20 cellular contexts compared by ENCODE assay signal in the genomic region with DNA sequence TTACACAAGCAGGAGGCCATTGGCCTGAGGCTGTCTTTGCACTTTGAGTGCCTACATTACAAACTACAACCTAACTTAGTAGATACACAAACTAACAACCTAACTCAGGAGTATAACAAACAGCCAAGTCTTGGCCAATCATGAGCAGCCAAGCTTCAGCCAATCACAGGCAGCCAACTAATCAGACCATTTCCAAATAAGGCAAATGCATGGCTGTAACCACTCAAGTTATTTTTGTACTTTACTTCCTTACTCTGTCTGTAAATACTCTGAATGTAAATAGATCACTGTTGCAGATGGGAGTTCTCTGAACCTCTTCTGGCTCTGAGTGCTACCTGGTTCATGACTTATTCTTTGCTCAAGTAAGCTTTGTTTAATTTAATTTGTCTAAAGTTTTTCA.
DNase-seq lines count a peak whose midpoint lies in the region; ATAC-seq and TF ChIP-seq lines count a peak whose summit lies in the region.
"Had no signal": no experiment of that assay in that cellular context is flagged by ENCODE, and none has a peak within 500 bp of the region (broad histone marks: within the 10 kb centered on the region; RNA-seq: fewer than 3 reads in every experiment).

No MANE protein-coding gene starts in this region.

- POLR2A ChIA-PET in HCT116 (lab: Charles Lee) = no interaction called here
- POLR2A ChIA-PET in OCI-LY7 (lab: Charles Lee) = no interaction called here
- POLR2A ChIA-PET in A673 (lab: Charles Lee; ENCODE audit: low non-redundant PET) = no interaction called here

- H3K79me2 ChIP-seq in HCT116 (ENCODE audit: insufficient read depth, low read length) (no peaks in the 10 kb centered on the region), MM.1S (ENCODE audit: low read length) (no peaks in the 10 kb centered on the region), OCI-LY7 (ENCODE audit: insufficient read depth, low read depth, low read length) (no peaks in the 10 kb centered on the region), neural progenitor cell (ENCODE audit: low read depth) (no peaks in the 10 kb centered on the region)

- H3K9me3 ChIP-seq in HCT116 (ENCODE audit: control insufficient read depth in 1 of 2, insufficient read depth in 1 of 2, low read depth in 1 of 2, low read length in 2 of 2) = no peaks in the 10 kb centered on the region
- no peaks in the 10 kb centered on the region for H3K9me3 ChIP-seq in MM.1S (replicated peaks; ENCODE audit: insufficient read depth, low read length)
- H3K9me3 ChIP-seq in OCI-LY7 (ENCODE audit: low read length) = peaks cover 8% of the 10 kb centered on the region; the same call in 1 of the 2 replicates
- no peaks in the 10 kb centered on the region for H3K9me3 ChIP-seq in neural progenitor cell (ENCODE audit: low read depth)
- H3K9me3 ChIP-seq in left lung = peaks cover 0 to 5% of the 10 kb centered on the region in 2 donors
- H3K9me3 ChIP-seq in A673 (ENCODE audit: low read depth, low read length, poor library complexity, severe bottlenecking) = peaks cover 7% of the 10 kb centered on the region
- H3K9me3 ChIP-seq: SJSA1 had no signal

- H3K9me3 Mint-ChIP-seq in neural progenitor cell = peaks cover 7% of the 10 kb centered on the region

- no peaks in the 10 kb centered on the region for H3K27me3 Mint-ChIP-seq in neural progenitor cell (ENCODE audit: insufficient read depth, low read depth)

- BruUV-seq in HCT116 (replicated peaks; lab: Mats Ljungman, UMichigan) (no TSS peak), OCI-LY7 (replicated peaks; lab: Mats Ljungman, UMichigan) (no TSS peak), A673 (replicated peaks; lab: Mats Ljungman, UMichigan) (no TSS peak)

- TF ChIP-seq POLR2A in HCT116 (IDR thresholded peaks at IDR 0.05; ENCODE audit: borderline replicate concordance, extremely low read depth, insufficient read depth, insufficient read length) = no peak

- H3K4me3 ChIP-seq in HCT116 (replicated peaks in 1 of 2; ENCODE audit: low read depth in 1 of 2, low read length in 2 of 2) (no peak overlapping the region), MM.1S (ENCODE audit: low read length) (no peak overlapping the region), OCI-LY7 (ENCODE audit: low read depth, low read length, poor library complexity, severe bottlenecking) (no peak overlapping the region), neural progenitor cell (no peak overlapping the region), left lung (no peak overlapping the region), A673 (ENCODE audit: low read depth, low read length, poor library complexity, severe bottlenecking) (no peak overlapping the region)
- H3K4me3 ChIP-seq: SJSA1 had no signal

- H3K4me2 ChIP-seq in HCT116 (ENCODE audit: low read length) = no peak overlapping the region
- no peak overlapping the region for H3K4me2 ChIP-seq in MM.1S (ENCODE audit: low read depth, low read length)
- H3K4me2 ChIP-seq in OCI-LY7 (ENCODE audit: low read length) = no peak overlapping the region
- no peak overlapping the region for H3K4me2 ChIP-seq in neural progenitor cell
- H3K4me2 ChIP-seq: BLaER1 treated with 17β-estradiol and CSF1 and Interleukin-3, amounts not matched to agents 10 nM and 100 nM had no signal

- H3K27me3 ChIP-seq in HCT116 (ENCODE audit: insufficient read depth, low read length) (no peaks in the 10 kb centered on the region), MM.1S (replicated peaks; ENCODE audit: insufficient read depth, low read length) (no peaks in the 10 kb centered on the region), neural progenitor cell (no peaks in the 10 kb centered on the region), left lung (no peaks in the 10 kb centered on the region), A673 (replicated peaks; ENCODE audit: insufficient read depth, low read depth, low read length, poor library complexity) (no peaks in the 10 kb centered on the region)
- H3K27me3 ChIP-seq: BLaER1 treated with 17β-estradiol and CSF1 and Interleukin-3, amounts not matched to agents 10 nM and 100 nM; SJSA1 had no signal

- H3K9me2 ChIP-seq in HCT116 (ENCODE audit: insufficient read depth) = no peaks in the 10 kb centered on the region
- no peaks in the 10 kb centered on the region for H3K9me2 ChIP-seq in MM.1S (replicated peaks; ENCODE audit: insufficient read depth, low read length)
- H3K9me2 ChIP-seq in OCI-LY7 (ENCODE audit: insufficient read depth, low read length) = no peaks in the 10 kb centered on the region; the same call in 1 of the 2 replicates

- H3K36me3 Mint-ChIP-seq in neural progenitor cell = no peaks in the 10 kb centered on the region
- H3K36me3 Mint-ChIP-seq: CD4-positive, alpha-beta memory T cell had no signal

- intact Hi-C loops in HCT116 (cut with micrococcal nuclease) (no loop called here), OCI-LY7 (cut with micrococcal nuclease; ENCODE audit: unreplicated experiment) (no loop called here), left lung (cut with DNase I) (no loop called here), A673 (cut with micrococcal nuclease; ENCODE audit: unreplicated experiment) (no loop called here)

- no peak for TF ChIP-seq RAD21 in HCT116 (IDR thresholded peaks at IDR 0.05; ENCODE audit: low read depth)

- H3K27ac ChIP-seq in HCT116 (ENCODE audit: low read depth, low read length) (no peak overlapping the region), MM.1S (ENCODE audit: low read length) (no peak overlapping the region), OCI-LY7 (ENCODE audit: low read depth, low read length, poor library complexity, severe bottlenecking) (no peak overlapping the region), neural progenitor cell (no peak overlapping the region), left lung (no peak overlapping the region), A673 (ENCODE audit: low read depth, low read length, poor library complexity, severe bottlenecking) (no peak overlapping the region)
- H3K27ac ChIP-seq: BLaER1 treated with 17β-estradiol and CSF1 and Interleukin-3, amounts not matched to agents 10 nM and 100 nM; SJSA1 had no signal

- H3F3A ChIP-seq in MM.1S (ENCODE audit: insufficient read depth, low read length) (no peaks in the 10 kb centered on the region), neural progenitor cell (ENCODE audit: low read depth) (no peaks in the 10 kb centered on the region)

- CTCF ChIA-PET in HCT116 (lab: Charles Lee) (no interaction called here), OCI-LY7 (lab: Charles Lee; ENCODE audit: unreplicated experiment) (no interaction called here), A673 (lab: Charles Lee) (no interaction called here)

- ATAC-seq in HCT116 (no peak), left lung (no peak), GM18861 (IDR thresholded peaks at IDR 0.05; ENCODE audit: unreplicated experiment) (no peak)
- ATAC-seq: Right ventricle myocardium inferior had no signal

- RAD21 ChIA-PET in HCT116 (lab: Charles Lee; ENCODE audit: low non-redundant PET in 1 of 2, low total read pairs in 2 of 2, uncharacterized antibody in 2 of 2, unreplicated experiment in 2 of 2) = no interaction called here

- DNase-seq in HCT116 (ENCODE audit: low read depth, low spot score) (no peak), MM.1S (peak; percentile 14), OCI-LY7 (ENCODE audit: low spot score) (peak; percentile 0), neural progenitor cell (ENCODE audit: low spot score) (no peak), left lung (no peak), A673 (ENCODE audit: low spot score) (no peak)
- DNase-seq: Caco-2; CD4-positive, alpha-beta memory T cell; HFFc6; KG1; NCI-H1092 treated with DMSO at 0.1 percent for 48 hours; NCI-H146; NCI-H2029 treated with DMSO at 0.1 percent for 48 hours; NCI-H226; NCI-H510A treated with DMSO at 0.1 percent for 48 hours; NCI-H774 had no signal

- TF ChIP-seq CTCF in HCT116 (IDR thresholded peaks at IDR 0.05 in 2 of 3, conservative IDR thresholded peaks at IDR 0.05 in 1 of 3; ENCODE audit: borderline replicate concordance in 1 of 3, insufficient read depth in 1 of 3, low read depth in 2 of 3, low read length in 2 of 3) = no peak
- no peak for TF ChIP-seq CTCF in MM.1S (IDR thresholded peaks at IDR 0.05; ENCODE audit: low read length)
- no peak for TF ChIP-seq CTCF in OCI-LY7 (conservative IDR thresholded peaks at IDR 0.05; ENCODE audit: low read length)
- TF ChIP-seq CTCF in neural progenitor cell (IDR thresholded peaks at IDR 0.05) = no peak
- TF ChIP-seq CTCF in left lung (IDR thresholded peaks at IDR 0.05) = no peak
- TF ChIP-seq CTCF in A673 (conservative IDR thresholded peaks at IDR 0.05; ENCODE audit: low read depth, low read length) = no peak

- H3K9ac ChIP-seq in HCT116 (ENCODE audit: low read length) = no peak overlapping the region
- no peak overlapping the region for H3K9ac ChIP-seq in MM.1S (ENCODE audit: low read length)
- no peak overlapping the region for H3K9ac ChIP-seq in neural progenitor cell
- H3K9ac ChIP-seq: BLaER1 treated with 17β-estradiol and CSF1 and Interleukin-3, amounts not matched to agents 10 nM and 100 nM had no signal

- no peak overlapping the region for H3K27ac Mint-ChIP-seq in neural progenitor cell
- H3K27ac Mint-ChIP-seq: CD4-positive, alpha-beta memory T cell; HFFc6 had no signal

- no peaks in the 10 kb centered on the region for H3K36me3 ChIP-seq in HCT116 (ENCODE audit: control insufficient read depth in 1 of 2, insufficient read depth in 2 of 2, low read length in 2 of 2)
- no peaks in the 10 kb centered on the region for H3K36me3 ChIP-seq in MM.1S (replicated peaks; ENCODE audit: insufficient read depth, low read length)
- no peaks in the 10 kb centered on the region for H3K36me3 ChIP-seq in OCI-LY7 (ENCODE audit: insufficient read depth, low read length)
- no peaks in the 10 kb centered on the region for H3K36me3 ChIP-seq in neural progenitor cell
- no peaks in the 10 kb centered on the region for H3K36me3 ChIP-seq in left lung
- no peaks in the 10 kb centered on the region for H3K36me3 ChIP-seq in A673 (ENCODE audit: insufficient read depth, low read length, poor library complexity, severe bottlenecking)
- H3K36me3 ChIP-seq: SJSA1 had no signal

- H4K20me1 ChIP-seq in HCT116 (ENCODE audit: insufficient read depth) = no peaks in the 10 kb centered on the region
- H4K20me1 ChIP-seq in MM.1S (ENCODE audit: insufficient read depth, low read length) = no peaks in the 10 kb centered on the region
- no peaks in the 10 kb centered on the region for H4K20me1 ChIP-seq in OCI-LY7 (ENCODE audit: insufficient read depth, low read length)
- no peaks in the 10 kb centered on the region for H4K20me1 ChIP-seq in neural progenitor cell (ENCODE audit: low read depth)
- H4K20me1 ChIP-seq: BLaER1 treated with 17β-estradiol and CSF1 and Interleukin-3, amounts not matched to agents 10 nM and 100 nM had no signal

- no peaks in the 10 kb centered on the region for H3K4me1 Mint-ChIP-seq in neural progenitor cell
- H3K4me1 Mint-ChIP-seq: CD4-positive, alpha-beta memory T cell had no signal

- no peak overlapping the region for H3K4me3 Mint-ChIP-seq in neural progenitor cell
- H3K4me3 Mint-ChIP-seq: CD4-positive, alpha-beta memory T cell; HFFc6 had no signal

- H2AFZ ChIP-seq in HCT116 (ENCODE audit: low read depth, low read length, poor library complexity, severe bottlenecking) = no peak overlapping the region
- no peak overlapping the region for H2AFZ ChIP-seq in MM.1S (ENCODE audit: low read length)
- H2AFZ ChIP-seq in OCI-LY7 (ENCODE audit: low read length) = no peak overlapping the region
- H2AFZ ChIP-seq in neural progenitor cell (replicated peaks) = peak overlapping the region; percentile 45

- no peaks in the 10 kb centered on the region for H3K4me1 ChIP-seq in HCT116 (ENCODE audit: control insufficient read depth in 1 of 2, insufficient read depth in 2 of 2, low read length in 2 of 2)
- H3K4me1 ChIP-seq in MM.1S (ENCODE audit: low read length) = no peaks in the 10 kb centered on the region
- H3K4me1 ChIP-seq in OCI-LY7 (ENCODE audit: insufficient read depth, low read length, poor library complexity, severe bottlenecking) = no peaks in the 10 kb centered on the region
- H3K4me1 ChIP-seq in neural progenitor cell = no peaks in the 10 kb centered on the region
- H3K4me1 ChIP-seq in left lung = no peaks in the 10 kb centered on the region
- H3K4me1 ChIP-seq in A673 (ENCODE audit: insufficient read depth, low read length, poor library complexity, severe bottlenecking) = no peaks in the 10 kb centered on the region
- H3K4me1 ChIP-seq: SJSA1 had no signal

Comparison
In these comparisons a context has a peak if more than half of its experiments do, and no peak if none do; other contexts are left out.
1. DNase-seq: peak in MM.1S (single experiment) and OCI-LY7 (single experiment); none in HCT116 (single experiment), neural progenitor cell (single experiment), left lung (0 of 2) and A673 (single experiment).